24 cellular contexts compared by ENCODE assay signal in the genomic region with DNA sequence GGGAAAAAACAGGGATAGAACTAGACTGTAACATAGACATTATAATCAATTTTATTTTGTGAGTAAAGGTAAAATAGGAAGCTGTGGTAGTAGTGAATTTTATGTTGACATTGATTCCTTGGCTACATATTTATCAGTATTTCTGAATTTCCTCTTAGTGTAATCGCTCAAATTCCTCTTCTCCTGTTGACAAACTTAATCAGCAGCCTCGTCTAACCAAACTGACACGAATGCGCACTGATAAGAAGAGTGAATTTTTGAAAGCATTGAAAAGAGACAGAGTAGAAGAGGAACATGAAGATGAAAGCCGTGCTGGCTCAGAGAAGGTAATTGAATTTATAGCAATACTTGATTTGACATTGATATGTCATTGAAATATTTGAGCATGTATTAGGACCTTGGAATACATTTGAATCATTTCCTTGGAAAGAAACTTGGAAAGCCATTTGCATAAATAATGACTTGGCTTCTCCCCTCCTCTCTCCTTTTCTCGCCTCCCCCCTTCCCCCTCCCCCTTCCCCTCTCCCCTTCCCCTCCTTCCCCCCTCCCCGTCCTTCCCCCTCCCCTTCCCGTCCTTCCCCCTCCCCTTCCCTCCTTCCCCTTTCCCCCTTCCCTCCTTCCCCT.
DNase-seq lines count a peak whose midpoint lies in the region; ATAC-seq and FAIRE-seq lines count a peak whose summit lies in the region.
"Had no signal": no experiment of that assay in that cellular context is flagged by ENCODE, and none has a peak within 500 bp of the region (broad histone marks: within the 10 kb centered on the region; RNA-seq: fewer than 3 reads in every experiment).

No MANE protein-coding gene starts in this region.

- no peaks in the 10 kb centered on the region for H3K27me3 Mint-ChIP-seq in stimulated activated naive CD8-positive, alpha-beta T cell treated with anti-CD3 and anti-CD28 coated beads, Interleukin-15, Interleukin-2, amounts not matched to agents 100 ng/mL and 50 ng/mL, for 24 hours
- no peaks in the 10 kb centered on the region for H3K27me3 Mint-ChIP-seq in activated T-helper 1 cell treated with anti-CD3 and anti-CD28 coated beads, Interleukin-12 subunit alpha, Interleukin-12 subunit beta, Interleukin-2, Interleukin-4 antibody, amounts not matched to agents 30 ng/mL and 10 ng/mL and 1 ng/mL, durations not matched to agents 14 hours and 24 hours and 36 hours (ENCODE audit: insufficient read depth)

- FAIRE-seq in islet of Langerhans (lab: Jason Lieb, UNC): peak; percentile 65
- FAIRE-seq: GM12892 had no signal

- no peaks in the 10 kb centered on the region for H3K9me3 Mint-ChIP-seq in stimulated activated naive CD8-positive, alpha-beta T cell treated with anti-CD3 and anti-CD28 coated beads, Interleukin-15, Interleukin-2, amounts not matched to agents 100 ng/mL and 50 ng/mL, for 24 hours
- no peaks in the 10 kb centered on the region for H3K9me3 Mint-ChIP-seq in activated T-helper 1 cell treated with anti-CD3 and anti-CD28 coated beads, Interleukin-12 subunit alpha, Interleukin-12 subunit beta, Interleukin-2, Interleukin-4 antibody, amounts not matched to agents 30 ng/mL and 10 ng/mL and 1 ng/mL, durations not matched to agents 14 hours and 24 hours and 36 hours
- H3K9me3 Mint-ChIP-seq: H9 had no signal

- no peak for DNase-seq in stimulated activated naive CD8-positive, alpha-beta T cell treated with anti-CD3 and anti-CD28 coated beads, Interleukin-15, Interleukin-2, amounts not matched to agents 100 U/mL and 50 U/mL, for 24 hours
- no peak for DNase-seq in activated T-helper 1 cell treated with anti-CD3 and anti-CD28 coated beads, Interleukin-12 subunit alpha, Interleukin-12 subunit beta, Interleukin-2, Interleukin-4 antibody, amounts not matched to agents 30 ng/mL and 10 ng/mL and 1 ng/mL, durations not matched to agents 14 hours and 24 hours and 36 hours (ENCODE audit: low spot score)
- no peak for DNase-seq in activated CD8-positive, alpha-beta memory T cell treated with anti-CD3 and anti-CD28 coated beads, Interleukin-2, amount 50 U/mL, for 4 hours
- no peak for DNase-seq in stimulated activated CD4-positive, alpha-beta T cell treated with anti-CD3 and anti-CD28 coated beads, Interleukin-15, amount 100 ng/mL, for 24 hours
- DNase-seq: activated CD4-positive, alpha-beta T cell treated with anti-CD3 and anti-CD28 coated beads, Interleukin-2, amount 50 U/mL, for 1 hour; activated CD8-positive, alpha-beta memory T cell treated with anti-CD3 and anti-CD28 coated beads, Interleukin-2, amount 50 U/mL, for 48 hours; activated gamma-delta T cell; anterior cingulate cortex; dorsolateral prefrontal cortex; H9; mammary epithelial cell; NCI-H1105; NCI-H2029 treated with DMSO at 0.1 percent for 48 hours; NCI-H2227 treated with DMSO at 0.1 percent for 48 hours; spleen; stimulated activated CD4-positive, alpha-beta T cell treated with anti-CD3 and anti-CD28 coated beads, Interleukin-4, amount 100 ng/mL, for 24 hours; stimulated activated naive CD4-positive, alpha-beta T cell treated with Interleukin-2 at 50 U/mL for 16 hours; WERI-Rb-1 had no signal

- no peak for ATAC-seq in stimulated activated naive CD8-positive, alpha-beta T cell treated with anti-CD3 and anti-CD28 coated beads, Interleukin-15, Interleukin-2, amounts not matched to agents 100 U/mL and 50 U/mL, for 24 hours
- ATAC-seq in GM21737 (IDR thresholded peaks at IDR 0.05; ENCODE audit: unreplicated experiment) (no peak), GM19397 (IDR thresholded peaks at IDR 0.05; ENCODE audit: unreplicated experiment) (no peak)

- H3K4me1 Mint-ChIP-seq in stimulated activated naive CD8-positive, alpha-beta T cell treated with anti-CD3 and anti-CD28 coated beads, Interleukin-15, Interleukin-2, amounts not matched to agents 100 ng/mL and 50 ng/mL, for 24 hours (ENCODE audit: low read depth): peaks cover 30% of the 10 kb centered on the region
- H3K4me1 Mint-ChIP-seq in activated T-helper 1 cell treated with anti-CD3 and anti-CD28 coated beads, Interleukin-12 subunit alpha, Interleukin-12 subunit beta, Interleukin-2, Interleukin-4 antibody, amounts not matched to agents 30 ng/mL and 10 ng/mL and 1 ng/mL, durations not matched to agents 14 hours and 24 hours and 36 hours (ENCODE audit: low read depth): peaks cover 26% of the 10 kb centered on the region
- H3K4me1 Mint-ChIP-seq: CD14-positive monocyte had no signal

- intact Hi-C loops in activated T-helper 1 cell treated with anti-CD3 and anti-CD28 coated beads, Interleukin-12 subunit alpha, Interleukin-12 subunit beta, Interleukin-2, Interleukin-4 antibody, amounts not matched to agents 30 ng/mL and 10 ng/mL and 1 ng/mL, durations not matched to agents 14 hours and 24 hours and 36 hours (cut with micrococcal nuclease): no loop called here

- peaks cover 74% of the 10 kb centered on the region for H3K36me3 Mint-ChIP-seq in stimulated activated naive CD8-positive, alpha-beta T cell treated with anti-CD3 and anti-CD28 coated beads, Interleukin-15, Interleukin-2, amounts not matched to agents 100 ng/mL and 50 ng/mL, for 24 hours (ENCODE audit: low read depth)
- peaks cover 43% of the 10 kb centered on the region for H3K36me3 Mint-ChIP-seq in activated T-helper 1 cell treated with anti-CD3 and anti-CD28 coated beads, Interleukin-12 subunit alpha, Interleukin-12 subunit beta, Interleukin-2, Interleukin-4 antibody, amounts not matched to agents 30 ng/mL and 10 ng/mL and 1 ng/mL, durations not matched to agents 14 hours and 24 hours and 36 hours (ENCODE audit: low read depth)

- H3K27ac Mint-ChIP-seq in stimulated activated naive CD8-positive, alpha-beta T cell treated with anti-CD3 and anti-CD28 coated beads, Interleukin-15, Interleukin-2, amounts not matched to agents 100 ng/mL and 50 ng/mL, for 24 hours: peak overlapping the region; percentile 43
- peak overlapping the region; percentile 4 for H3K27ac Mint-ChIP-seq in activated T-helper 1 cell treated with anti-CD3 and anti-CD28 coated beads, Interleukin-12 subunit alpha, Interleukin-12 subunit beta, Interleukin-2, Interleukin-4 antibody, amounts not matched to agents 30 ng/mL and 10 ng/mL and 1 ng/mL, durations not matched to agents 14 hours and 24 hours and 36 hours

- H3K4me3 Mint-ChIP-seq in stimulated activated naive CD8-positive, alpha-beta T cell treated with anti-CD3 and anti-CD28 coated beads, Interleukin-15, Interleukin-2, amounts not matched to agents 100 ng/mL and 50 ng/mL, for 24 hours: no peak overlapping the region
- no peak overlapping the region for H3K4me3 Mint-ChIP-seq in activated T-helper 1 cell treated with anti-CD3 and anti-CD28 coated beads, Interleukin-12 subunit alpha, Interleukin-12 subunit beta, Interleukin-2, Interleukin-4 antibody, amounts not matched to agents 30 ng/mL and 10 ng/mL and 1 ng/mL, durations not matched to agents 14 hours and 24 hours and 36 hours
- H3K4me3 Mint-ChIP-seq: CD14-positive monocyte, H9 had no signal
